Comparison of ENCODE assay signal across 11 cellular contexts in the genomic region with DNA sequence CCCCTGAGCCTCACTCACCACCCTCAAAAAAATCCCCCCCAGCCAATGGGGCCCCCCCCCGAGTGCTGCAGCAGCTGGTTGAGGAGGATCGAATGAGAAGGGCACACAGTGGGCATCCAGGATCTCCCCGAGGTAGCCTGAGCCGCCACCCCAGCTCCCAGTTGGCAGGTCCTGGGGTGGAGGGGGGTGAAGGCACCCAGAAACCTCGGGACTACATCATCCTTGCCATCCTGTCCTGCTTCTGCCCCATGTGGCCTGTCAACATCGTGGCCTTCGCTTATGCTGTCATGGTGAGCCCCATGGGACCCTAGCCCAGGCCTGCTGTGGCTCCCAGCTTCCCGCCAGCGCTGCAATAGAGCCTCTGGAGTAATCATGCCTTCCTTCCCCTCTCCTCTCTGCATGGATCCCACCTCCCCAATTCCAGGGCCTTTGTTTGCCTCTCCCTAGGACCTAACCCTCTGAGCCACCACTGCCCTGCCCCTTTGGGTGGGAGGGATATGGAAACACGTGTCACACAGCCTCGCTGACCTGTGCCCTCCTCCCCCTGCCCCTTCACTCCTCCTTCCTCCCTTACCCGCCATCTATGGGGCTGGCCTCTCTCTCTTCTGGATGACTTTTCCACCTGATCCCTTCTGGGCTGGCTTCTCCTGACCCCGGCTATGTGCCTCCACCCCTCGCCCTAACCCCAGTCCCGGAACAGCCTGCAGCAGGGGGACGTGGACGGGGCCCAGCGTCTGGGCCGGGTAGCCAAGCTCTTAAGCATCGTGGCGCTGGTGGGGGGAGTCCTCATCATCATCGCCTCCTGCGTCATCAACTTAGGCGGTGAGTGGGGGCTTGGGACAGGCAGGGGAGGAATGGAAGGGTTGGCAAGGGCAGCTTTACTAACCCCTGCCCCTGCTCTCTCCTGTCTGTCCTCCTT. TPM values are rescaled to one million over a fixed set of nuclear protein-coding genes. Genes with fewer than 3 reads are reported as not detected.
DNase-seq lines count a peak whose midpoint lies in the region; ATAC-seq, FAIRE-seq and TF ChIP-seq lines count a peak whose summit lies in the region.
"Had no signal": no experiment of that assay in that cellular context is flagged by ENCODE, and none has a peak within 500 bp of the region (broad histone marks: within the 10 kb centered on the region; RNA-seq: fewer than 3 reads in every experiment).

No MANE protein-coding gene starts in this region.

- peaks cover 8 to 20% of the 10 kb centered on the region in 2 donors for H3K36me3 Mint-ChIP-seq in activated T-cell treated with anti-CD3 and anti-CD28 coated beads, Interleukin-2, amount 50 U/mL, for 72 hours (ENCODE audit: insufficient read depth in 2 of 2)
- peaks cover 29 to 30% of the 10 kb centered on the region in 2 donors for H3K36me3 Mint-ChIP-seq in activated naive CD4-positive, alpha-beta T cell treated with anti-CD3 and anti-CD28 coated beads, Interleukin-2, amount 50 U/mL, for 72 hours

- no peak overlapping the region for H3K27ac ChIP-seq in kidney (ENCODE audit: low read depth in 2 of 2, low read length in 2 of 2)
- peak overlapping the region; percentile 90 to 97 for H3K27ac ChIP-seq in tibial artery
- H3K27ac ChIP-seq: brain microvascular endothelial cell had no signal

- H3K4me3 ChIP-seq in kidney (ENCODE audit: low read length in 2 of 2) (no peak overlapping the region), tibial artery (peak overlapping the region; percentile 79 to 86)

- H3K4me3 Mint-ChIP-seq in activated T-cell treated with anti-CD3 and anti-CD28 coated beads, Interleukin-2, amount 50 U/mL, for 72 hours, result peak overlapping the region; percentile 10 to 20

- H3K4me1 Mint-ChIP-seq in activated T-cell treated with anti-CD3 and anti-CD28 coated beads, Interleukin-2, amount 50 U/mL, for 72 hours (ENCODE audit: low read depth), result peaks cover 88% of the 10 kb centered on the region

- H3K4me1 ChIP-seq in kidney (ENCODE audit: control insufficient read depth in 1 of 2, insufficient read depth in 1 of 2, low read depth in 1 of 2, low read length in 2 of 2), result peaks cover 10 to 23% of the 10 kb centered on the region in 2 donors
- H3K4me1 ChIP-seq in tibial artery, result peaks cover 11 to 70% (median 60%) of the 10 kb centered on the region in 4 donors

- intact Hi-C loops in kidney (cut with DNase I) (no loop called here), tibial artery (cut with DNase I; ENCODE audit: low total_unique reads) (loop anchor here (10.0 kb wide), 1 partner anchor 181 kb away; the partner anchor contains the start of genes HIRIP3 and INO80E)

- no peaks in the 10 kb centered on the region for H3K27me3 Mint-ChIP-seq in activated T-cell treated with anti-CD3 and anti-CD28 coated beads, Interleukin-2, amount 50 U/mL, for 72 hours (ENCODE audit: low read depth)

- peak overlapping the region in 1 of 2 donors; percentile 3 for H3K9ac ChIP-seq in kidney (ENCODE audit: low read length in 2 of 2)

- ATAC-seq in activated T-cell treated with anti-CD3 and anti-CD28 coated beads, Interleukin-2, amount 50 U/mL, for 72 hours (replicated peaks in 1 of 2), result no peak
- ATAC-seq in activated naive CD4-positive, alpha-beta T cell treated with anti-CD3 and anti-CD28 coated beads, Interleukin-2, amount 50 U/mL, for 72 hours, result no peak
- ATAC-seq in left lobe of liver, result no peak
- no peak for ATAC-seq in HG02981 (IDR thresholded peaks at IDR 0.05; ENCODE audit: unreplicated experiment)

- H3K9me3 ChIP-seq in kidney (ENCODE audit: control insufficient read depth in 1 of 2, low read length in 2 of 2), result no peaks in the 10 kb centered on the region
- H3K9me3 ChIP-seq in tibial artery, result no peaks in the 10 kb centered on the region

- TF ChIP-seq CTCF in kidney (IDR thresholded peaks at IDR 0.05; ENCODE audit: borderline replicate concordance, extremely low read depth, insufficient read depth), result no peak
- no peak for TF ChIP-seq CTCF in tibial artery (IDR thresholded peaks at IDR 0.05)

- no peaks in the 10 kb centered on the region for H3K9me3 Mint-ChIP-seq in activated T-cell treated with anti-CD3 and anti-CD28 coated beads, Interleukin-2, amount 50 U/mL, for 72 hours
- no peaks in the 10 kb centered on the region for H3K9me3 Mint-ChIP-seq in activated naive CD4-positive, alpha-beta T cell treated with anti-CD3 and anti-CD28 coated beads, Interleukin-2, amount 50 U/mL, for 72 hours

- H3K27ac Mint-ChIP-seq in activated T-cell treated with anti-CD3 and anti-CD28 coated beads, Interleukin-2, amount 50 U/mL, for 72 hours, result no peak overlapping the region
- peak overlapping the region; percentile 50 to 87 for H3K27ac Mint-ChIP-seq in activated naive CD4-positive, alpha-beta T cell treated with anti-CD3 and anti-CD28 coated beads, Interleukin-2, amount 50 U/mL, for 72 hours

- DNase-seq in activated T-cell treated with anti-CD3 and anti-CD28 coated beads, Interleukin-2, amount 50 U/mL, for 72 hours, result peak in 1 of 2 donors; percentile 16
- DNase-seq in activated T-cell treated with anti-CD3 and anti-CD28 coated beads for 4 hours (no peak), kidney (peak; percentile 77), tibial artery (no peak), left lobe of liver (ENCODE audit: low spot score) (no peak), NCI-H146 treated with DMSO at 0.1 percent for 48 hours (lab: John Stamatoyannopoulos, UW; ENCODE audit: unreplicated experiment) (no peak)
- no peak for DNase-seq in activated naive CD4-positive, alpha-beta T cell treated with anti-CD3 and anti-CD28 coated beads, Interleukin-2, amount 50 U/mL, for 72 hours (ENCODE audit: low spot score in 2 of 2)
- DNase-seq: activated CD4-positive, alpha-beta T cell treated with anti-CD3 and anti-CD28 coated beads for 1 hour; AML-193; brain microvascular endothelial cell had no signal

- H3K27me3 ChIP-seq in tibial artery, result no peaks in the 10 kb centered on the region
- H3K27me3 ChIP-seq: brain microvascular endothelial cell had no signal

- no peak for FAIRE-seq in kidney (lab: Jason Lieb, UNC)

- H3K36me3 ChIP-seq in kidney (ENCODE audit: control insufficient read depth in 1 of 2, insufficient read depth in 2 of 2, low read length in 2 of 2), result peaks cover 0 to under 1% of the 10 kb centered on the region in 2 donors
- peaks cover 7 to 30% (median 8%) of the 10 kb centered on the region in 3 donors for H3K36me3 ChIP-seq in tibial artery

RNA-seq across cellular contexts. Expression of gene PRRT2, which starts 1.9 kb away (rescaled TPM):
- 1 to 10 TPM; 2.4 to 2.8 TPM for total RNA-seq in activated T-cell treated with anti-CD3 and anti-CD28 coated beads, Interleukin-2, amount 50 U/mL, for 72 hours
- 1 to 10 TPM; 1.4 to 5.9 TPM for total RNA-seq in activated naive CD4-positive, alpha-beta T cell treated with anti-CD3 and anti-CD28 coated beads, Interleukin-2, amount 50 U/mL, for 72 hours
- total RNA-seq in kidney, result 1.9 TPM
- 0.88 TPM for polyA plus RNA-seq in kidney (ENCODE audit: insufficient read depth, low read depth, low replicate concordance)
- total RNA-seq in left lobe of liver, result 0.33 TPM

RNA-seq across cellular contexts. Expression of gene PAGR1, which starts 2.0 kb away (rescaled TPM):
- total RNA-seq in activated T-cell treated with anti-CD3 and anti-CD28 coated beads, Interleukin-2, amount 50 U/mL, for 72 hours, result 10 to 100 TPM; 14.8 to 17.8 TPM
- total RNA-seq in activated naive CD4-positive, alpha-beta T cell treated with anti-CD3 and anti-CD28 coated beads, Interleukin-2, amount 50 U/mL, for 72 hours, result 10 to 100 TPM; 20.2 to 40.0 TPM
- total RNA-seq in kidney, result 23.5 TPM
- 30.0 TPM for polyA plus RNA-seq in kidney (ENCODE audit: insufficient read depth, low read depth, low replicate concordance)
- total RNA-seq in left lobe of liver, result 11.9 TPM

RNA-seq across cellular contexts. Expression of gene MVP, which starts 6.4 kb away (rescaled TPM):
- 100 to 1,000 TPM; 148 to 161 TPM for total RNA-seq in activated T-cell treated with anti-CD3 and anti-CD28 coated beads, Interleukin-2, amount 50 U/mL, for 72 hours
- total RNA-seq in activated naive CD4-positive, alpha-beta T cell treated with anti-CD3 and anti-CD28 coated beads, Interleukin-2, amount 50 U/mL, for 72 hours, result 100 to 1,000 TPM in 1 of 2 donors, 10 to 100 TPM in 1; 77.6 to 168 TPM
- total RNA-seq in kidney (271 TPM), left lobe of liver (44.4 TPM)
- polyA plus RNA-seq in kidney (ENCODE audit: insufficient read depth, low read depth, low replicate concordance), result 123 TPM

RNA-seq across cellular contexts. Expression of gene MAZ, which starts 7.6 kb away (rescaled TPM):
- 100 to 1,000 TPM; 266 to 329 TPM for total RNA-seq in activated T-cell treated with anti-CD3 and anti-CD28 coated beads, Interleukin-2, amount 50 U/mL, for 72 hours
- 100 to 1,000 TPM; 285 to 386 TPM for total RNA-seq in activated naive CD4-positive, alpha-beta T cell treated with anti-CD3 and anti-CD28 coated beads, Interleukin-2, amount 50 U/mL, for 72 hours
- 137 TPM for total RNA-seq in kidney
- polyA plus RNA-seq in kidney (ENCODE audit: insufficient read depth, low read depth, low replicate concordance), result 85.5 TPM
- total RNA-seq in left lobe of liver, result 101 TPM

RNA-seq across cellular contexts. Expression of gene KIF22, which starts 23.4 kb away (rescaled TPM):
- 100 to 1,000 TPM; 153 to 180 TPM for total RNA-seq in activated T-cell treated with anti-CD3 and anti-CD28 coated beads, Interleukin-2, amount 50 U/mL, for 72 hours
- total RNA-seq in activated naive CD4-positive, alpha-beta T cell treated with anti-CD3 and anti-CD28 coated beads, Interleukin-2, amount 50 U/mL, for 72 hours, result 100 to 1,000 TPM; 151 to 268 TPM
- total RNA-seq in kidney, result 32.3 TPM
- 42.9 TPM for polyA plus RNA-seq in kidney (ENCODE audit: insufficient read depth, low read depth, low replicate concordance)
- 27.2 TPM for total RNA-seq in left lobe of liver

Comparison
In these comparisons a context has a peak if more than half of its experiments do, and no peak if none do; other contexts are left out.
1. H3K27ac ChIP-seq: peak in tibial artery (2 of 2); none in kidney (0 of 2).
2. H3K4me3 ChIP-seq: peak in tibial artery (2 of 2); none in kidney (0 of 2).